Comparison of ENCODE assay signal across 10 cellular contexts in the genomic region with DNA sequence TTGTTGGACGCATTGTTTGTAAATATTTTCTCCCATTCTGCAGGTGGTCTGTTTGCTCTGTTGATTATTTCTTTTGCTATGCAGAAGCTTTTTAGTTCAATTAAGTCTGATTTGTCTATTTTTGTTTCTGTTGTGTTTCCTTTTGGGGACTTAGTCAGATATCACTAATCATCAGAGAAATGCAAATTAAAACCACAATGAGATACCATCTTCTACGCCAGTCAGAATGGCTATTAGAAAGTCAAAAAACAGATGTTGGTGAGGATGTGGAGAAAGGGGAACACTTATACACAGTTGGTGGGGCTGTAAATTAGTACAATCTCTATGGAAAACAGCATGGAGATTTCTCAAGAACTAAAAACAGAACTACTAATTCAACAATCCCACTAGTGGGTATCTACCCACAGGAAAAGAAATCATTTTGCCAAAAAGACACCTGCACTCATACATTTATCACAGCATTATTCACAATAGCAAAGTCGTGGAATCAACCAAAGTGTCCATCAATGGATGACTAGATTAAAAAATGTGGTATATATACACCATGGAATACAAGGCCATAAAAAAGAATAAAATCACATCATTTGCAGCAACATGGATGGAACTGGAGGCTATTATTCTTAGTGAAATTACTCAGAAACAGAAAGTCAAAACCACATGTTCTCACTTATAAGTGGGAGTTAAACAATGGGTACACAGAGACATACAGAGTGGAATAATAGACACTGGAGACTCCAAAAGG. TPM values are rescaled to one million over a fixed set of nuclear protein-coding genes. Genes with fewer than 3 reads are reported as not detected.
A peak's percentile ranks its signal among the peaks of the same experiment; 100 is the strongest.
DNase-seq lines count a peak whose midpoint lies in the region; ATAC-seq and TF ChIP-seq lines count a peak whose summit lies in the region.
"Had no signal": no experiment of that assay in that cellular context is flagged by ENCODE, and none has a peak within 500 bp of the region (broad histone marks: within the 10 kb centered on the region; RNA-seq: fewer than 3 reads in every experiment).

No MANE protein-coding gene starts in this region.

- no peaks in the 10 kb centered on the region for H3K9me2 ChIP-seq in hepatocyte (replicated peaks; ENCODE audit: insufficient read depth)

- POLR2A ChIA-PET in activated B cell treated with CpG ODN at 0.5 μM for 24 hours (lab: Charles Lee), result interaction anchor here (0.6 to 2.0 kb wide), 4 partner anchors 8 to 202 kb away, joined by 3 to 10 read pairs (median 6); a partner anchor contains a TSS

- H3K9me3 ChIP-seq in hepatocyte (ENCODE audit: low read depth) (no peaks in the 10 kb centered on the region), sigmoid colon (no peaks in the 10 kb centered on the region)

- H3K9me3 Mint-ChIP-seq in activated B cell treated with CpG ODN at 0.5 μM for 24 hours, result no peaks in the 10 kb centered on the region

- peak; percentile 60 for ATAC-seq in GM18508 (IDR thresholded peaks at IDR 0.05; ENCODE audit: insufficient read depth, unreplicated experiment)
- peak; percentile 50 for ATAC-seq in GM21360 (IDR thresholded peaks at IDR 0.05; ENCODE audit: unreplicated experiment)
- ATAC-seq in HG03108 (IDR thresholded peaks at IDR 0.05; ENCODE audit: unreplicated experiment), result peak; percentile 56
- peak; percentile 57 for ATAC-seq in activated B cell treated with CpG ODN at 0.5 μM for 24 hours (ENCODE audit: low read depth)
- no peak for ATAC-seq in left cardiac atrium

- H3K36me3 Mint-ChIP-seq in activated B cell treated with CpG ODN at 0.5 μM for 24 hours (ENCODE audit: low read depth), result peaks cover 33% of the 10 kb centered on the region

- H2AFZ ChIP-seq in hepatocyte, result no peak overlapping the region

- no peaks in the 10 kb centered on the region for H4K20me1 ChIP-seq in hepatocyte (ENCODE audit: insufficient read depth, poor library complexity, severe bottlenecking)

- WGBS in hepatocyte (ENCODE audit: low lambda C conversion rate, missing lambda C conversion rate), result 95% methylated on average over 3 of the region's 3 CpGs
- 65 to 82% methylated on average over 3 of the region's 3 CpGs for WGBS in sigmoid colon, 2 donors

- TF ChIP-seq EP300 in sigmoid colon (IDR thresholded peaks at IDR 0.05), result no peak

- H3K79me2 ChIP-seq in hepatocyte, result peaks cover 2% of the 10 kb centered on the region

- H3K4me3 ChIP-seq in hepatocyte (no peak overlapping the region), sigmoid colon (no peak overlapping the region)
- H3K4me3 ChIP-seq: dorsolateral prefrontal cortex had no signal

- H3K27me3 ChIP-seq in hepatocyte (no peaks in the 10 kb centered on the region), sigmoid colon (no peaks in the 10 kb centered on the region)
- H3K27me3 ChIP-seq: dorsolateral prefrontal cortex had no signal

- peak overlapping the region; percentile 59 for H3K4me3 Mint-ChIP-seq in activated B cell treated with CpG ODN at 0.5 μM for 24 hours

- H3K4me1 ChIP-seq in hepatocyte (ENCODE audit: insufficient read depth) (peaks cover under 1% of the 10 kb centered on the region), sigmoid colon (peaks cover 0 to 3% (median under 1%) of the 10 kb centered on the region in 4 donors)

- CTCF ChIA-PET in activated B cell treated with CpG ODN at 0.5 μM for 24 hours (lab: Charles Lee), result interaction anchor here (1.4 kb wide), 1 partner anchor 202 kb away, joined by 3 read pairs; no protein-coding TSS in a partner anchor

- no peak for TF ChIP-seq CTCF in activated B cell treated with CpG ODN at 0.5 μM for 24 hours (IDR thresholded peaks at IDR 0.05)
- no peak for TF ChIP-seq CTCF in hepatocyte (IDR thresholded peaks at IDR 0.05; ENCODE audit: poor library complexity)
- TF ChIP-seq CTCF in sigmoid colon (IDR thresholded peaks at IDR 0.05), result no peak

- no peaks in the 10 kb centered on the region for H3K36me3 ChIP-seq in hepatocyte (replicated peaks; ENCODE audit: insufficient read depth, low read depth)
- H3K36me3 ChIP-seq in sigmoid colon, result peaks cover 0 to 33% (median 2%) of the 10 kb centered on the region in 4 donors

- peaks cover 54% of the 10 kb centered on the region for H3K4me1 Mint-ChIP-seq in activated B cell treated with CpG ODN at 0.5 μM for 24 hours

- H3K4me2 ChIP-seq in hepatocyte, result no peak overlapping the region

- TF ChIP-seq POLR2A in sigmoid colon (IDR thresholded peaks at IDR 0.05), result no peak

- H3K27ac ChIP-seq in hepatocyte (no peak overlapping the region), sigmoid colon (no peak overlapping the region)
- H3K27ac ChIP-seq: dorsolateral prefrontal cortex had no signal

- intact Hi-C loops in activated B cell treated with CpG ODN at 0.5 μM for 24 hours (cut with micrococcal nuclease), result loop anchor here (1.0 kb wide), 1 partner anchor 10 kb away; no protein-coding TSS in a partner anchor
- intact Hi-C loops in left cardiac atrium (cut with DNase I), result no loop called here
- intact Hi-C loops in sigmoid colon (cut with DNase I), result no loop called here

- H3K27me3 Mint-ChIP-seq in activated B cell treated with CpG ODN at 0.5 μM for 24 hours, result no peaks in the 10 kb centered on the region

- DNase-seq in activated B cell treated with CpG ODN at 0.5 μM for 24 hours, result no peak
- DNase-seq in left cardiac atrium, result no peak
- DNase-seq in hepatocyte (ENCODE audit: low spot score), result no peak
- DNase-seq in RPMI8226, result no peak
- no peak for DNase-seq in sigmoid colon
- DNase-seq: activated CD8-positive, alpha-beta memory T cell treated with anti-CD3 and anti-CD28 coated beads, Interleukin-2, amount 50 U/mL, for 4 hours; dorsolateral prefrontal cortex had no signal

- peak overlapping the region; percentile 89 for H3K27ac Mint-ChIP-seq in activated B cell treated with CpG ODN at 0.5 μM for 24 hours

RNA-seq across cellular contexts. Expression of a gene that starts 8.1 kb away (rescaled TPM):
- total RNA-seq in activated B cell treated with CpG ODN at 0.5 μM for 24 hours (15.2 and 18.8 TPM in 2 replicates), left cardiac atrium (10 to 100 TPM; 15.7 to 17.2 TPM), hepatocyte (13.4 and 15.3 TPM in 2 replicates), sigmoid colon (1 to 10 TPM; 5.6 to 7.8 (median 7.2) TPM)
- polyA plus RNA-seq in hepatocyte (16.4 and 18.6 TPM in 2 replicates), sigmoid colon (10 to 100 TPM; 10.8 to 16.8 (median 12.7) TPM)

RNA-seq across cellular contexts. Expression of a gene that starts 58.2 kb away (rescaled TPM):
- total RNA-seq in activated B cell treated with CpG ODN at 0.5 μM for 24 hours (1.5 TPM in 2 replicates), left cardiac atrium (1 to 10 TPM; 2.3 to 3.9 TPM), hepatocyte (1.7 and 3.7 TPM in 2 replicates), sigmoid colon (under 1 TPM; 0.54 to 0.71 (median 0.61) TPM)
- polyA plus RNA-seq in hepatocyte (3.8 and 8.0 TPM in 2 replicates), sigmoid colon (1 to 10 TPM; 1.2 to 7.3 (median 6.0) TPM)

Comparison
In these comparisons a context has a peak if more than half of its experiments do, and no peak if none do; other contexts are left out.
1. ATAC-seq: peak in GM18508 (single experiment), GM21360 (single experiment), HG03108 (single experiment) and activated B cell treated with CpG ODN at 0.5 μM for 24 hours (single experiment); none in left cardiac atrium (0 of 2).